In genomic region chr19:991174-991931, GRCh38 we compare ENCODE assay signal across 8 cellular contexts. TPM values are rescaled to one million over a fixed set of nuclear protein-coding genes. Genes with fewer than 3 reads are reported as not detected.
DNase-seq lines count a peak whose midpoint lies in the region; ATAC-seq, FAIRE-seq and TF ChIP-seq lines count a peak whose summit lies in the region.

No MANE protein-coding gene starts in this region.

- peak; percentile 21 for ATAC-seq in foreskin keratinocyte
- ATAC-seq in GM18502 (IDR thresholded peaks at IDR 0.05; ENCODE audit: poor library complexity, unreplicated experiment), result no peak

- peaks cover 12% of the 10 kb centered on the region for H3K27me3 ChIP-seq in foreskin keratinocyte

- no peak overlapping the region for H3K27ac ChIP-seq in foreskin keratinocyte

- TF ChIP-seq CTCF in foreskin keratinocyte (conservative IDR thresholded peaks at IDR 0.05), result no peak

- no peak for FAIRE-seq in frontal cortex (lab: Jason Lieb, UNC)

- H3K4me1 ChIP-seq in foreskin keratinocyte, result no peaks in the 10 kb centered on the region

- DNase-seq in NCI-H82 (lab: John Stamatoyannopoulos, UW), result peak; percentile 35
- DNase-seq in NCI-H82 treated with DMSO at 0.1 percent for 48 hours (lab: John Stamatoyannopoulos, UW; ENCODE audit: unreplicated experiment), result no peak
- peak; percentile 78 for DNase-seq in activated CD8-positive, alpha-beta memory T cell treated with anti-CD3 and anti-CD28 coated beads for 24 hours
- DNase-seq in foreskin keratinocyte, result no peak
- peak; percentile 27 to 29 for DNase-seq in stimulated activated CD8-positive, alpha-beta memory T cell treated with anti-CD3 and anti-CD28 coated beads, Interleukin-7, amount 100 ng/mL, for 4 hours (ENCODE audit: low read depth in 2 of 2)
- DNase-seq in RKO (ENCODE audit: low spot score), result no peak
- no peak for DNase-seq in frontal cortex (ENCODE audit: low spot score in 2 of 2)

RNA-seq across cellular contexts. Expression of gene WDR18, which starts 7.2 kb away (rescaled TPM):
- total RNA-seq in foreskin keratinocyte (75.2 and 75.8 TPM in 2 replicates), frontal cortex (45.7 TPM)
- polyA plus RNA-seq in foreskin keratinocyte, result 73.9 and 88.5 TPM in 2 replicates

RNA-seq across cellular contexts. Expression of gene GRIN3B, which starts 8.9 kb away (rescaled TPM):
- 0.35 and 1.7 TPM in 2 replicates for total RNA-seq in foreskin keratinocyte
- polyA plus RNA-seq in foreskin keratinocyte, result 0.43 and 1.00 TPM in 2 replicates
- under 0.01 TPM for total RNA-seq in frontal cortex

RNA-seq across cellular contexts. Expression of gene TMEM259, which starts 29.6 kb away (rescaled TPM):
- total RNA-seq in foreskin keratinocyte, result 81.8 and 89.6 TPM in 2 replicates
- polyA plus RNA-seq in foreskin keratinocyte, result 103 and 113 TPM in 2 replicates
- total RNA-seq in frontal cortex, result 29.3 TPM

RNA-seq across cellular contexts. Expression of gene RNU6-2, which starts 30.0 kb away (rescaled TPM):
- total RNA-seq in foreskin keratinocyte (not detected in 2 replicates), frontal cortex (not detected)
- not detected in 2 replicates for polyA plus RNA-seq in foreskin keratinocyte

RNA-seq across cellular contexts. Expression of gene CNN2, which starts 35.1 kb away (rescaled TPM):
- total RNA-seq in foreskin keratinocyte (352 and 355 TPM in 2 replicates), frontal cortex (8.2 TPM)
- polyA plus RNA-seq in foreskin keratinocyte, result 297 and 299 TPM in 2 replicates

Comparison
In these comparisons a context has a peak if more than half of its experiments do, and no peak if none do; other contexts are left out.
1. DNase-seq: peak in NCI-H82 (single experiment), activated CD8-positive, alpha-beta memory T cell treated with anti-CD3 and anti-CD28 coated beads for 24 hours (single experiment) and stimulated activated CD8-positive, alpha-beta memory T cell treated with anti-CD3 and anti-CD28 coated beads, Interleukin-7, amount 100 ng/mL, for 4 hours (2 of 2); none in NCI-H82 treated with DMSO at 0.1 percent for 48 hours (single experiment), foreskin keratinocyte (0 of 2), RKO (single experiment) and frontal cortex (0 of 2).